ENCODE assay signal across 12 cellular contexts in genomic region chr2:44549099-44549471, GRCh38.
DNase-seq lines count a peak whose midpoint lies in the region; ATAC-seq and TF ChIP-seq lines count a peak whose summit lies in the region.
"Had no signal": no experiment of that assay in that cellular context is flagged by ENCODE, and none has a peak within 500 bp of the region (broad histone marks: within the 10 kb centered on the region; RNA-seq: fewer than 3 reads in every experiment).

No MANE protein-coding gene starts in this region.

- intact Hi-C loops in Panc1 (cut with micrococcal nuclease; ENCODE audit: unreplicated experiment) (no loop called here), ovary (cut with DNase I) (no loop called here)

- H3K27ac Mint-ChIP-seq in endodermal cell, result peak overlapping the region; percentile 29

- DNase-seq in GM04504 (ENCODE audit: low read depth) (peak; percentile 84), Panc1 (ENCODE audit: low read depth, low spot score) (no peak), endodermal cell (no peak), retinal pigment epithelial cell (ENCODE audit: low read depth) (peak; percentile 79), OCI-M2 (lab: John Stamatoyannopoulos, UW; ENCODE audit: unreplicated experiment) (no peak), ovary (no peak)
- DNase-seq in stimulated activated CD4-positive, alpha-beta T cell treated with anti-CD3 and anti-CD28 coated beads, Interleukin-12 subunit alpha, Interleukin-12 subunit beta, amount 100 ng/mL, for 4 hours, result no peak
- no peak for DNase-seq in activated CD4-positive, CD25-positive, alpha-beta regulatory T cell treated with anti-CD3 and anti-CD28 coated beads, Interleukin-2, amount 50 U/mL, for 72 hours
- DNase-seq: activated CD4-positive, alpha-beta T cell treated with anti-CD3 and anti-CD28 coated beads for 48 hours; activated gamma-delta T cell treated with Interleukin-2 at 50 U/mL for 16 hours; effector memory CD4-positive, alpha-beta T cell; SHP77 had no signal

- no peak overlapping the region for H3K9ac ChIP-seq in endodermal cell (ENCODE audit: extremely low read depth, low read length, poor library complexity, severe bottlenecking)

- in situ Hi-C loops in Panc1 (cut with HindIII; ENCODE audit: low pct_unique_long_range_greater_than_20kb, low sequenced_read_pairs), result no loop called here

- no peak overlapping the region for H3K4me3 ChIP-seq in Panc1 (ENCODE audit: low read depth in 2 of 2, low read length in 2 of 2)
- no peak overlapping the region for H3K4me3 ChIP-seq in endodermal cell (ENCODE audit: low read length)
- H3K4me3 ChIP-seq in retinal pigment epithelial cell (ENCODE audit: low read length), result no peak overlapping the region
- H3K4me3 ChIP-seq in ovary, result no peak overlapping the region

- TF ChIP-seq POLR2A in ovary (IDR thresholded peaks at IDR 0.05), result no peak

- no peaks in the 10 kb centered on the region for H3K9me3 ChIP-seq in Panc1 (ENCODE audit: control insufficient read depth, insufficient read depth, low read depth, low read length)
- H3K9me3 ChIP-seq in endodermal cell (ENCODE audit: control insufficient read depth, low read length), result no peaks in the 10 kb centered on the region
- no peaks in the 10 kb centered on the region for H3K9me3 ChIP-seq in ovary

- WGBS in endodermal cell (ENCODE audit: insufficient coverage in 1 of 2, insufficient read length in 1 of 2), 2 experiments, result 95% methylated on average over 1 of the region's 1 CpG; no CpG with 5 or more reads in 1 of the 2 experiments
- WGBS in ovary, 3 donors, result 81 to 85% (median 82%) methylated on average over 1 of the region's 1 CpG

- POLR2A ChIA-PET in Panc1 (lab: Charles Lee), result no interaction called here

- ATAC-seq in Panc1, result peak; percentile 86

- no peak for TF ChIP-seq EP300 in ovary (IDR thresholded peaks at IDR 0.05)

- H3K27me3 ChIP-seq in Panc1 (ENCODE audit: control insufficient read depth, insufficient read depth, low read length), result no peaks in the 10 kb centered on the region
- no peaks in the 10 kb centered on the region for H3K27me3 ChIP-seq in endodermal cell (ENCODE audit: control insufficient read depth, insufficient read depth, low read length, poor library complexity, severe bottlenecking)
- no peaks in the 10 kb centered on the region for H3K27me3 ChIP-seq in ovary

- no TSS peak for BruUV-seq in Panc1 (replicated peaks; lab: Mats Ljungman, UMichigan)

- H3K36me3 Mint-ChIP-seq in endodermal cell (ENCODE audit: low read depth), result no peaks in the 10 kb centered on the region

- H3K4me1 ChIP-seq in Panc1 (ENCODE audit: control insufficient read depth, insufficient read depth, low read length), result peaks cover 20% of the 10 kb centered on the region
- peaks cover 12% of the 10 kb centered on the region for H3K4me1 ChIP-seq in endodermal cell (ENCODE audit: control insufficient read depth, insufficient read depth, low read length)
- H3K4me1 ChIP-seq in ovary (ENCODE audit: insufficient read depth), result no peaks in the 10 kb centered on the region

- no peaks in the 10 kb centered on the region for H3K27me3 Mint-ChIP-seq in endodermal cell (ENCODE audit: insufficient read depth)

- TF ChIP-seq CTCF in Panc1 (IDR thresholded peaks at IDR 0.05) (no peak), endodermal cell (conservative IDR thresholded peaks at IDR 0.05) (no peak), retinal pigment epithelial cell (conservative IDR thresholded peaks at IDR 0.05; ENCODE audit: low read depth, low read length) (no peak), ovary (IDR thresholded peaks at IDR 0.05) (no peak)

- H3K9me3 Mint-ChIP-seq in endodermal cell, result no peaks in the 10 kb centered on the region

- H3K4me3 Mint-ChIP-seq in endodermal cell, result no peak overlapping the region

- H3K4me1 Mint-ChIP-seq in endodermal cell, result peaks cover 49% of the 10 kb centered on the region

- H3K36me3 ChIP-seq in Panc1 (ENCODE audit: control insufficient read depth, insufficient read depth, low read length) (no peaks in the 10 kb centered on the region), endodermal cell (ENCODE audit: control insufficient read depth, insufficient read depth, low read length) (no peaks in the 10 kb centered on the region), ovary (no peaks in the 10 kb centered on the region)

- H3K27ac ChIP-seq in Panc1 (ENCODE audit: low read length), result no peak overlapping the region
- no peak overlapping the region for H3K27ac ChIP-seq in endodermal cell (ENCODE audit: low read depth, low read length)
- H3K27ac ChIP-seq in ovary, result no peak overlapping the region

- CTCF ChIA-PET in Panc1 (lab: Charles Lee), result no interaction called here

Comparison
In these comparisons a context has a peak if more than half of its experiments do, and no peak if none do; other contexts are left out.
1. DNase-seq: peak in GM04504 (single experiment) and retinal pigment epithelial cell (single experiment); none in Panc1 (single experiment), endodermal cell (single experiment), stimulated activated CD4-positive, alpha-beta T cell treated with anti-CD3 and anti-CD28 coated beads, Interleukin-12 subunit alpha, Interleukin-12 subunit beta, amount 100 ng/mL, for 4 hours (single experiment), OCI-M2 (single experiment), activated CD4-positive, CD25-positive, alpha-beta regulatory T cell treated with anti-CD3 and anti-CD28 coated beads, Interleukin-2, amount 50 U/mL, for 72 hours (single experiment) and ovary (0 of 5).